ENCODE assay signal across 1 cellular context in genomic region chr9:4508246-4508906, GRCh38.
TF ChIP-seq lines count a peak whose summit lies in the region.

No MANE protein-coding gene starts in this region.

TF ChIP-seq in SK-N-SH, 30 proteins besides CTCF, POLR2A, EP300 and RAD21 (continued from another document):
- peak; percentile 75 for TF ChIP-seq PBX3 (IDR thresholded peaks at IDR 0.05)
- 0 out of 2 replicates have a peak, but pooled peaks have one; percentile 6 for TF ChIP-seq JUND (IDR thresholded peaks at IDR 0.05)
- no peak for TF ChIP-seq ZBTB33 (IDR thresholded peaks at IDR 0.05; ENCODE audit: borderline replicate concordance, low read depth)
- no peak for TF ChIP-seq CHD2 (IDR thresholded peaks at IDR 0.05; ENCODE audit: low read length, partially characterized antibody)
- 0 out of 2 replicates have a peak, but pooled peaks have one; percentile 25 for TF ChIP-seq TCF12 (IDR thresholded peaks at IDR 0.05)
- TF ChIP-seq SMC3 (IDR thresholded peaks at IDR 0.05; ENCODE audit: low read depth, low read length): no peak
- TF ChIP-seq NFIC (IDR thresholded peaks at IDR 0.05; ENCODE audit: borderline replicate concordance): no peak
- no peak for TF ChIP-seq GATA2 (CRISPR knock-in tag; IDR thresholded peaks at IDR 0.05)
- no peak for TF ChIP-seq TAF1 (IDR thresholded peaks at IDR 0.05; ENCODE audit: borderline replicate concordance, low read depth, low read length)
- TF ChIP-seq NRF1 (IDR thresholded peaks at IDR 0.05; ENCODE audit: low read depth, low read length): no peak
